In the genomic region with DNA sequence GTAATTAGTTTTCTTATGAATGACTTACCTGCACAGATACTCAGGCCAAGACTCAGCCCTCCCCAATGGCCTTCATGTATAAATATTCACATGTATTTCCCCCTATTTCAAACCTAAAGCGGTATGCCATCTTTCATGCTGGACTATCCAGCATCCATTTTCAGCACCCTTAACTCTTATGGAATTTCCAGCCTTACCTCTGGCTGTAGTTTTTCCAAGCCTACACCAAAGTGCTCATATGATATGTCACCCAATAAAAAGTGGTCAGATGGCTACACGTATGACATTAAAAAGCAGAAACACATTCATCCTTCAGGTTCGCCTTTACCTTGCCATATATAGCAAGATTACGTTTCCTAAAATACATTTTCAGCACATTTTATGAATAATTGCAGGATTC, we compare ENCODE assay signal across 22 cellular contexts.
DNase-seq lines count a peak whose midpoint lies in the region; ATAC-seq and TF ChIP-seq lines count a peak whose summit lies in the region.
"Had no signal": no experiment of that assay in that cellular context is flagged by ENCODE, and none has a peak within 500 bp of the region (broad histone marks: within the 10 kb centered on the region; RNA-seq: fewer than 3 reads in every experiment).

No MANE protein-coding gene starts in this region.

- H3K9me3 ChIP-seq in SK-N-MC (ENCODE audit: low read depth, low read length), result no peaks in the 10 kb centered on the region
- H3K9me3 ChIP-seq: tibial artery had no signal

- peak overlapping the region; percentile 1 for H3K4me3 Mint-ChIP-seq in natural killer cell
- H3K4me3 Mint-ChIP-seq in natural killer cell treated with Interleukin-12 subunit alpha and Interleukin-12 subunit beta and Interleukin-15 and Interleukin-18, amount 100 ng/mL, for 72 hours, result no peak overlapping the region
- peak overlapping the region; percentile 86 for H3K4me3 Mint-ChIP-seq in glutamatergic neuron (ENCODE audit: unreplicated experiment)
- H3K4me3 Mint-ChIP-seq: mesothelial cell of epicardium had no signal

- H3K9me3 Mint-ChIP-seq in natural killer cell (peaks cover 4 to 6% of the 10 kb centered on the region in 2 donors), glutamatergic neuron (ENCODE audit: unreplicated experiment) (peaks cover 34% of the 10 kb centered on the region)
- peaks cover 3% of the 10 kb centered on the region for H3K9me3 Mint-ChIP-seq in natural killer cell treated with Interleukin-12 subunit alpha and Interleukin-12 subunit beta and Interleukin-15 and Interleukin-18, amount 100 ng/mL, for 72 hours
- H3K9me3 Mint-ChIP-seq: mesothelial cell of epicardium had no signal

- no peak overlapping the region for H3K27ac ChIP-seq in SK-N-MC
- H3K27ac ChIP-seq: tibial artery had no signal

- peaks cover 33 to 44% of the 10 kb centered on the region in 2 donors for H3K4me1 Mint-ChIP-seq in natural killer cell
- H3K4me1 Mint-ChIP-seq in natural killer cell treated with Interleukin-12 subunit alpha and Interleukin-12 subunit beta and Interleukin-15 and Interleukin-18, amount 100 ng/mL, for 72 hours (ENCODE audit: low read depth in 2 of 2), result peaks cover 23 to 27% of the 10 kb centered on the region in 2 donors
- H3K4me1 Mint-ChIP-seq in glutamatergic neuron (ENCODE audit: low read depth, unreplicated experiment), result peaks cover 24% of the 10 kb centered on the region

- H3K27me3 Mint-ChIP-seq in natural killer cell (ENCODE audit: low read depth in 2 of 2), result peaks cover 67 to 78% of the 10 kb centered on the region in 2 donors
- H3K27me3 Mint-ChIP-seq in natural killer cell treated with Interleukin-12 subunit alpha and Interleukin-12 subunit beta and Interleukin-15 and Interleukin-18, amount 100 ng/mL, for 72 hours, result peaks cover 53 to 78% of the 10 kb centered on the region in 2 donors
- H3K27me3 Mint-ChIP-seq in glutamatergic neuron (ENCODE audit: unreplicated experiment), result peaks cover 27% of the 10 kb centered on the region

- H3K36me3 ChIP-seq in SK-N-MC (ENCODE audit: insufficient read depth, low read length), result no peaks in the 10 kb centered on the region
- H3K36me3 ChIP-seq: tibial artery had no signal

- H3K9ac ChIP-seq in SK-N-MC (ENCODE audit: insufficient read length), result no peak overlapping the region

- peak overlapping the region; percentile 93 for H3K4me3 ChIP-seq in SK-N-MC
- H3K4me3 ChIP-seq: tibial artery had no signal

- DNase-seq in natural killer cell, result no peak
- no peak for DNase-seq in natural killer cell treated with Interleukin-12 subunit alpha and Interleukin-12 subunit beta and Interleukin-15 and Interleukin-18, amount 100 ng/mL, for 72 hours (ENCODE audit: low spot score)
- no peak for DNase-seq in SK-N-MC (ENCODE audit: low read depth, low spot score)
- no peak for DNase-seq in glutamatergic neuron
- no peak for DNase-seq in H4 (ENCODE audit: low spot score)
- DNase-seq in amniotic stem cell (lab: John Stamatoyannopoulos, UW), result no peak
- DNase-seq in effector CD8-positive, alpha-beta T cell (lab: John Stamatoyannopoulos, UW), result no peak
- DNase-seq: activated CD4-positive, alpha-beta T cell treated with anti-CD3 and anti-CD28 coated beads for 4 hours; CD4-positive, CD25-positive, alpha-beta regulatory T cell; cortex of kidney; foreskin fibroblast; HCEC 1CT; KBM-7; kidney glomerular epithelial cell; NCI-H1105 treated with DMSO at 0.1 percent for 48 hours; OCI-M1; right cardiac atrium; stimulated activated CD4-positive, alpha-beta T cell treated with anti-CD3 and anti-CD28 coated beads, Interleukin-15, amount 100 ng/mL, for 24 hours; stimulated activated naive B cell treated with anti-CD40 and anti-IgM and Interleukin-4, amounts not matched to agents 10 μg/mL and 1 μg/mL and 100 μg/mL, for 72 hours; tibial artery had no signal

- H3K27ac Mint-ChIP-seq in natural killer cell, result no peak overlapping the region
- no peak overlapping the region for H3K27ac Mint-ChIP-seq in natural killer cell treated with Interleukin-12 subunit alpha and Interleukin-12 subunit beta and Interleukin-15 and Interleukin-18, amount 100 ng/mL, for 72 hours
- H3K27ac Mint-ChIP-seq in glutamatergic neuron (ENCODE audit: unreplicated experiment), result no peak overlapping the region
- H3K27ac Mint-ChIP-seq: mesothelial cell of epicardium had no signal

- TF ChIP-seq CTCF in natural killer cell (IDR thresholded peaks at IDR 0.05) (no peak), glutamatergic neuron (IDR thresholded peaks at IDR 0.05; ENCODE audit: partially characterized antibody, unreplicated experiment) (no peak)

- intact Hi-C loops in natural killer cell (cut with micrococcal nuclease), result loop anchor here (5.0 kb wide), 1 partner anchor 535 kb away; no protein-coding TSS in a partner anchor

- ATAC-seq in natural killer cell (no peak), HG03175 (IDR thresholded peaks at IDR 0.05; ENCODE audit: unreplicated experiment) (no peak)
- no peak for ATAC-seq in natural killer cell treated with Interleukin-12 subunit alpha and Interleukin-12 subunit beta and Interleukin-15 and Interleukin-18, amount 100 ng/mL, for 72 hours
- ATAC-seq: right cardiac atrium; stimulated activated naive B cell treated with anti-CD40 and anti-IgM and Interleukin-4, amounts not matched to agents 10 μg/mL and 1 μg/mL and 100 μg/mL, for 72 hours had no signal

- H3K36me3 Mint-ChIP-seq in natural killer cell (peaks cover 26% of the 10 kb centered on the region), glutamatergic neuron (ENCODE audit: unreplicated experiment) (no peaks in the 10 kb centered on the region)
- H3K36me3 Mint-ChIP-seq in natural killer cell treated with Interleukin-12 subunit alpha and Interleukin-12 subunit beta and Interleukin-15 and Interleukin-18, amount 100 ng/mL, for 72 hours, result peaks cover 25% of the 10 kb centered on the region
- H3K36me3 Mint-ChIP-seq: CD4-positive, CD25-positive, alpha-beta regulatory T cell; mesothelial cell of epicardium had no signal
